In the genomic region with DNA sequence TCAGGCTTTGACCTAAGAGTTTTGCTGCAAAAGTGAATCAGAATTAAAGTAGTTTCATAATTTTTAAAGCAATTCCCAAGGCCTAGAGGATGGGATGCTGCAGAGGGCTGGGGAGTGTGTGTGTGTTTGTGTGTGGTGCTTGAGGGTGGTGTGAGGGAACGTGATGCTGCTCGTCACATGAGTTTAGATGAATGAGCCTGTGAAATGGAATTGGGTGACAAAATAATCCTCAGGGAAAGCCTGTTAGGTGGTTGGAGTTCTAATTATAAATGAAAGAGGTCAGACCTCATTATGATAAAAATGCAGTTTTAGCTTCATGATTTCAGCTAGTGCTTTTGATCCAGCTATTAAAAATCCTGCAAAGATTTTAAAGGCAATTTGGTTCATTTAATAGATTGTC, we compare ENCODE assay signal across 20 cellular contexts.
"Had no signal": no experiment of that assay in that cellular context is flagged by ENCODE, and none has a peak within 500 bp of the region (broad histone marks: within the 10 kb centered on the region; RNA-seq: fewer than 3 reads in every experiment).

No MANE protein-coding gene starts in this region.

- H3K27ac ChIP-seq: PC-9, Peyer's patch, SJCRH30 had no signal

- H3K4me3 ChIP-seq: MG63, PC-9, Peyer's patch, SJCRH30 had no signal

- DNase-seq: KBM-7, MG63, NCI-H1092 treated with DMSO at 0.1 percent for 48 hours, NCI-H1436, NCI-H187, NCI-H2029, NCI-H2081 treated with DMSO at 0.1 percent for 48 hours, NCI-H2171, NCI-H226, NCI-H446, NCI-H510A, NCI-H524 treated with DMSO at 0.1 percent for 48 hours, NCI-H69, NCI-H774, OCI-M1, PC-9, Peyer's patch, SHP77 treated with DMSO at 0.1 percent for 48 hours, SJCRH30 had no signal

- H3K4me2 ChIP-seq: PC-9 had no signal

- ATAC-seq: Right ventricle myocardium inferior had no signal

- H3K27me3 ChIP-seq: MG63, Peyer's patch, SJCRH30 had no signal

- H3K9me3 ChIP-seq: Peyer's patch, SJCRH30 had no signal

- H2AFZ ChIP-seq: PC-9 had no signal

- H3K36me3 ChIP-seq: MG63, Peyer's patch, SJCRH30 had no signal

- H3K4me1 ChIP-seq: Peyer's patch, SJCRH30 had no signal
